Comparison of ENCODE assay signal across 26 cellular contexts in genomic region chr19:311813-312261, GRCh38. TPM values are rescaled to one million over a fixed set of nuclear protein-coding genes. Genes with fewer than 3 reads are reported as not detected.
DNase-seq lines count a peak whose midpoint lies in the region; ATAC-seq and FAIRE-seq lines count a peak whose summit lies in the region.
"Had no signal": no experiment of that assay in that cellular context is flagged by ENCODE, and none has a peak within 500 bp of the region (broad histone marks: within the 10 kb centered on the region; RNA-seq: fewer than 3 reads in every experiment).

No MANE protein-coding gene starts in this region.

- H3K9ac ChIP-seq in subcutaneous abdominal adipose tissue (ENCODE audit: low read length in 5 of 5) (peak overlapping the region in 1 of 5 donors; percentile 35), mesendoderm (ENCODE audit: low read length) (no peak overlapping the region)

- DNase-seq in NCI-H460 (ENCODE audit: extremely low read depth, low read depth) (peak; percentile 47), dermis blood vessel endothelial cell (peak; percentile 36), left colon (no peak), mesendoderm (no peak), amniotic stem cell (lab: John Stamatoyannopoulos, UW) (no peak), RCC 7860 (ENCODE audit: low spot score) (no peak)
- DNase-seq in CD4-positive, alpha-beta memory T cell, result no peak
- DNase-seq: activated CD4-positive, alpha-beta memory T cell treated with anti-CD3 and anti-CD28 coated beads for 36 hours; activated CD4-positive, CD25-positive, alpha-beta regulatory T cell; activated naive CD8-positive, alpha-beta T cell treated with anti-CD3 and anti-CD28 coated beads, Interleukin-2, amount 10 ng/mL, durations not matched to agents 7 days and 5 days; BE2C; cerebellar nuclear complex; COR-L47; DMS79; naive thymus-derived CD4-positive, alpha-beta T cell; NCI-H1105; NCI-H1930; NCI-H2227 treated with DMSO at 0.1 percent for 48 hours; NCI-H748 treated with DMSO at 0.1 percent for 48 hours; trophoblast cell had no signal

- H3K36me3 Mint-ChIP-seq in CD4-positive, alpha-beta memory T cell, result peaks cover 33% of the 10 kb centered on the region in 2 donors

- H3K4me3 Mint-ChIP-seq in CD4-positive, alpha-beta memory T cell, result no peak overlapping the region
- H3K4me3 Mint-ChIP-seq: activated CD4-positive, alpha-beta memory T cell treated with anti-CD3 and anti-CD28 coated beads for 36 hours; activated naive CD8-positive, alpha-beta T cell treated with anti-CD3 and anti-CD28 coated beads, Interleukin-2, amount 10 ng/mL, durations not matched to agents 7 days and 5 days; GM23338; mesothelial cell of epicardium; naive thymus-derived CD4-positive, alpha-beta T cell; stimulated activated naive CD8-positive, alpha-beta T cell treated with anti-CD3 and anti-CD28 coated beads, Interleukin-15, Interleukin-2, amounts not matched to agents 100 ng/mL and 50 ng/mL, for 24 hours; T-helper 2 cell treated with Interferon-gamma antibody and Interleukin-4, amounts not matched to agents 5 μg/mL and 100 μg/mL, for 36 hours had no signal

- no peak overlapping the region for H4K5ac ChIP-seq in mesendoderm (ENCODE audit: low read length)

- no peaks in the 10 kb centered on the region for H3K9me3 ChIP-seq in subcutaneous abdominal adipose tissue (ENCODE audit: control insufficient read depth in 5 of 5, low read length in 5 of 5)
- H3K9me3 ChIP-seq in CD4-positive, alpha-beta memory T cell (ENCODE audit: control insufficient read depth in 1 of 2, low read length in 2 of 2), result no peaks in the 10 kb centered on the region
- H3K9me3 ChIP-seq: BE2C had no signal

- H2BK5ac ChIP-seq in mesendoderm (ENCODE audit: low read length), result no peak overlapping the region

- H2BK15ac ChIP-seq in mesendoderm (replicated peaks; ENCODE audit: low read depth), result no peak overlapping the region

- no peak for FAIRE-seq in RCC 7860 (lab: Jason Lieb, UNC)

- H3K4me1 Mint-ChIP-seq in CD4-positive, alpha-beta memory T cell, result peaks cover 0 to 6% (median 3%) of the 10 kb centered on the region in 4 donors
- H3K4me1 Mint-ChIP-seq: GM23338, mesothelial cell of epicardium had no signal

- no peak overlapping the region for H2AK5ac ChIP-seq in mesendoderm (ENCODE audit: low read length)

- H3K4me1 ChIP-seq in subcutaneous abdominal adipose tissue (ENCODE audit: control insufficient read depth in 5 of 5, insufficient read depth in 5 of 5, low read length in 5 of 5), result peaks cover 0 to 24% (median 0%) of the 10 kb centered on the region in 5 donors
- no peaks in the 10 kb centered on the region for H3K4me1 ChIP-seq in mesendoderm (ENCODE audit: control insufficient read depth, low read depth, low read length)
- H3K4me1 ChIP-seq in CD4-positive, alpha-beta memory T cell (ENCODE audit: insufficient read depth, low read length), result no peaks in the 10 kb centered on the region
- H3K4me1 ChIP-seq: BE2C had no signal

- WGBS in mesendoderm (ENCODE audit: extremely low coverage, insufficient coverage, low lambda C conversion rate), result no CpG with 5 or more reads among the region's 33 CpGs

- peak overlapping the region; percentile 23 for H3K27ac ChIP-seq in subcutaneous abdominal adipose tissue (ENCODE audit: low read depth, low read length)
- no peak overlapping the region for H3K27ac ChIP-seq in mesendoderm (ENCODE audit: low read depth, low read length)
- H3K27ac ChIP-seq in CD4-positive, alpha-beta memory T cell (ENCODE audit: low read depth, low read length), result no peak overlapping the region

- CTCF ChIA-PET in CD4-positive, alpha-beta memory T cell (lab: Charles Lee; ENCODE audit: partially characterized antibody), result no interaction called here

- no peak overlapping the region for H3K4me2 ChIP-seq in mesendoderm (ENCODE audit: low read length)
- H3K4me2 ChIP-seq: GM23338 had no signal

- H3K27me3 ChIP-seq in subcutaneous abdominal adipose tissue (ENCODE audit: control insufficient read depth in 5 of 5, insufficient read depth in 4 of 5, low read length in 5 of 5), result no peaks in the 10 kb centered on the region
- H3K27me3 ChIP-seq in mesendoderm (ENCODE audit: insufficient read depth, low read length, poor library complexity), result no peaks in the 10 kb centered on the region
- H3K27me3 ChIP-seq in CD4-positive, alpha-beta memory T cell (ENCODE audit: insufficient read depth, low read length), result no peaks in the 10 kb centered on the region
- H3K27me3 ChIP-seq: BE2C had no signal

- POLR2A ChIA-PET in CD4-positive, alpha-beta memory T cell (lab: Charles Lee; ENCODE audit: partially characterized antibody), result no interaction called here

- H3K4ac ChIP-seq in mesendoderm (ENCODE audit: low read depth, low read length), result no peak overlapping the region

- H3K27ac Mint-ChIP-seq in CD4-positive, alpha-beta memory T cell, result no peak overlapping the region
- H3K27ac Mint-ChIP-seq: activated CD4-positive, alpha-beta memory T cell treated with anti-CD3 and anti-CD28 coated beads for 36 hours; activated naive CD8-positive, alpha-beta T cell treated with anti-CD3 and anti-CD28 coated beads, Interleukin-2, amount 10 ng/mL, durations not matched to agents 7 days and 5 days; activated T-helper 2 cell treated with anti-CD3 and anti-CD28 coated beads, Interferon-gamma antibody, Interleukin-2, Interleukin-4, amounts not matched to agents 10 μg/mL and 5 μg/mL and 100 μg/mL, durations not matched to agents 14 hours and 24 hours and 36 hours; GM23338; mesothelial cell of epicardium; naive thymus-derived CD4-positive, alpha-beta T cell; stimulated activated naive CD8-positive, alpha-beta T cell treated with anti-CD3 and anti-CD28 coated beads, Interleukin-15, Interleukin-2, amounts not matched to agents 100 ng/mL and 50 ng/mL, for 24 hours; T-helper 2 cell treated with Interferon-gamma antibody and Interleukin-4, amounts not matched to agents 5 μg/mL and 100 μg/mL, for 36 hours had no signal

- ATAC-seq in left colon, result peak; percentile 31
- ATAC-seq: GM23338; naive thymus-derived CD4-positive, alpha-beta T cell had no signal

- no peak overlapping the region for H3K23ac ChIP-seq in mesendoderm (ENCODE audit: low read length)

- peaks cover 13% of the 10 kb centered on the region for H3K79me1 ChIP-seq in mesendoderm (ENCODE audit: low read length)

- no peak overlapping the region for H3K56ac ChIP-seq in mesendoderm (ENCODE audit: low read length)

- H2BK120ac ChIP-seq in mesendoderm (ENCODE audit: low read depth, low read length), result no peak overlapping the region

- H3K18ac ChIP-seq in mesendoderm (ENCODE audit: low read length), result no peak overlapping the region

- H3K79me2 ChIP-seq in mesendoderm (ENCODE audit: control insufficient read depth, insufficient read depth, low read length), result peaks cover 5% of the 10 kb centered on the region

- intact Hi-C loops in left colon (cut with DNase I, micrococcal nuclease), result no loop called here
- intact Hi-C loops in CD4-positive, alpha-beta memory T cell (cut with micrococcal nuclease), result no loop called here

- H3K4me3 ChIP-seq in subcutaneous abdominal adipose tissue (ENCODE audit: low read depth in 1 of 5, low read length in 5 of 5) (peak overlapping the region in 3 of 5 donors; percentile 56 to 68 (median 60)), mesendoderm (ENCODE audit: low read length) (no peak overlapping the region)
- no peak overlapping the region for H3K4me3 ChIP-seq in CD4-positive, alpha-beta memory T cell (ENCODE audit: low read length in 2 of 2)
- H3K4me3 ChIP-seq: GM23338 had no signal

- no peak overlapping the region for H4K8ac ChIP-seq in mesendoderm (ENCODE audit: low read depth, low read length)

- H3K27me3 Mint-ChIP-seq in CD4-positive, alpha-beta memory T cell, result no peaks in the 10 kb centered on the region
- H3K27me3 Mint-ChIP-seq: activated CD4-positive, alpha-beta memory T cell treated with anti-CD3 and anti-CD28 coated beads for 36 hours; activated naive CD8-positive, alpha-beta T cell treated with anti-CD3 and anti-CD28 coated beads, Interleukin-2, amount 10 ng/mL, durations not matched to agents 7 days and 5 days; naive thymus-derived CD4-positive, alpha-beta T cell; stimulated activated naive CD8-positive, alpha-beta T cell treated with anti-CD3 and anti-CD28 coated beads, Interleukin-15, Interleukin-2, amounts not matched to agents 100 ng/mL and 50 ng/mL, for 24 hours had no signal

- peaks cover 9 to 79% (median 68%) of the 10 kb centered on the region in 5 donors for H3K36me3 ChIP-seq in subcutaneous abdominal adipose tissue (ENCODE audit: control insufficient read depth in 5 of 5, insufficient read depth in 5 of 5, low read length in 5 of 5)
- H3K36me3 ChIP-seq in mesendoderm (ENCODE audit: control insufficient read depth, insufficient read depth, low read length), result peaks cover 16% of the 10 kb centered on the region
- peaks cover 29% of the 10 kb centered on the region for H3K36me3 ChIP-seq in CD4-positive, alpha-beta memory T cell (ENCODE audit: insufficient read depth, low read length)

- no peaks in the 10 kb centered on the region for H3K9me3 Mint-ChIP-seq in CD4-positive, alpha-beta memory T cell
- H3K9me3 Mint-ChIP-seq: activated CD4-positive, alpha-beta memory T cell treated with anti-CD3 and anti-CD28 coated beads for 36 hours; activated naive CD8-positive, alpha-beta T cell treated with anti-CD3 and anti-CD28 coated beads, Interleukin-2, amount 10 ng/mL, durations not matched to agents 7 days and 5 days; activated T-helper 2 cell treated with anti-CD3 and anti-CD28 coated beads, Interferon-gamma antibody, Interleukin-2, Interleukin-4, amounts not matched to agents 10 μg/mL and 5 μg/mL and 100 μg/mL, durations not matched to agents 14 hours and 24 hours and 36 hours; GM23338; naive thymus-derived CD4-positive, alpha-beta T cell; stimulated activated naive CD8-positive, alpha-beta T cell treated with anti-CD3 and anti-CD28 coated beads, Interleukin-15, Interleukin-2, amounts not matched to agents 100 ng/mL and 50 ng/mL, for 24 hours; T-helper 2 cell treated with Interferon-gamma antibody and Interleukin-4, amounts not matched to agents 5 μg/mL and 100 μg/mL, for 36 hours had no signal

RNA-seq across cellular contexts. Expression of gene PLPP2, which starts 20.6 kb away (rescaled TPM):
- total RNA-seq in NCI-H460 (2014; rRNA removed; shearing (Covaris generic)), result 91.1 and 102 TPM in 2 replicates
- polyA plus RNA-seq in NCI-H460 (2014; cell fraction: nucleus; rRNA removed), result 112 and 123 TPM in 2 replicates
- total RNA-seq in dermis blood vessel endothelial cell (14.3 and 25.8 TPM in 2 replicates), left colon (100 to 1,000 TPM in 1 of 2 donors, 10 to 100 TPM in 1; 85.2 to 109 TPM)
- 20.8 TPM for polyA plus RNA-seq in mesendoderm (2013, experiment 1 of 2)
- polyA plus RNA-seq in mesendoderm (2013, experiment 2 of 2), result 20.4 TPM
- under 1 TPM; 0.44 to 0.70 TPM for total RNA-seq in CD4-positive, alpha-beta memory T cell
- polyA plus RNA-seq in CD4-positive, alpha-beta memory T cell, result 1 to 10 TPM in 1 of 2 donors, not detected in 1; 1.3 TPM
- total RNA-seq: activated naive CD8-positive, alpha-beta T cell treated with anti-CD3 and anti-CD28 coated beads, Interleukin-2, amount 10 ng/mL, durations not matched to agents 7 days and 5 days; activated T-helper 2 cell treated with anti-CD3 and anti-CD28 coated beads, Interferon-gamma antibody, Interleukin-2, Interleukin-4, amounts not matched to agents 10 μg/mL and 5 μg/mL and 100 μg/mL, durations not matched to agents 14 hours and 24 hours and 36 hours had no signal
- polyA plus RNA-seq: naive thymus-derived CD4-positive, alpha-beta T cell had no signal

RNA-seq across cellular contexts. Expression of gene MIER2, which starts 32.8 kb away (rescaled TPM):
- total RNA-seq in NCI-H460 (2014; rRNA removed; shearing (Covaris generic)), result 17.8 and 23.2 TPM in 2 replicates
- 24.8 and 26.6 TPM in 2 replicates for polyA plus RNA-seq in NCI-H460 (2014; cell fraction: nucleus; rRNA removed)
- total RNA-seq in dermis blood vessel endothelial cell (16.5 and 29.0 TPM in 2 replicates), left colon (10 to 100 TPM; 14.6 to 15.7 TPM)
- 36.3 TPM for polyA plus RNA-seq in mesendoderm (2013, experiment 1 of 2)
- polyA plus RNA-seq in mesendoderm (2013, experiment 2 of 2), result 37.7 TPM
- 10 to 100 TPM; 17.5 to 18.2 TPM for total RNA-seq in CD4-positive, alpha-beta memory T cell
- 1 to 10 TPM; 1.1 to 7.8 TPM for polyA plus RNA-seq in CD4-positive, alpha-beta memory T cell

Comparison
In these comparisons a context has a peak if more than half of its experiments do, and no peak if none do; other contexts are left out.
1. DNase-seq: peak in NCI-H460 (single experiment) and dermis blood vessel endothelial cell (single experiment); none in left colon (0 of 2), mesendoderm (single experiment), amniotic stem cell (single experiment), RCC 7860 (single experiment) and CD4-positive, alpha-beta memory T cell (0 of 5).
2. H3K4me3 ChIP-seq: peak in subcutaneous abdominal adipose tissue (3 of 5); none in mesendoderm (single experiment) and CD4-positive, alpha-beta memory T cell (0 of 2).